ENCODE assay signal across 24 cellular contexts in genomic region chr19:24127601-24128000, GRCh38. TPM values are rescaled to one million over a fixed set of nuclear protein-coding genes. Genes with fewer than 3 reads are reported as not detected.
DNase-seq lines count a peak whose midpoint lies in the region; ATAC-seq, FAIRE-seq and TF ChIP-seq lines count a peak whose summit lies in the region.
"Had no signal": no experiment of that assay in that cellular context is flagged by ENCODE, and none has a peak within 500 bp of the region (broad histone marks: within the 10 kb centered on the region; RNA-seq: fewer than 3 reads in every experiment).

No MANE protein-coding gene starts in this region.

- H4K91ac ChIP-seq in H1 (replicated peaks; ENCODE audit: insufficient read length, low read length) = no peak overlapping the region

- WGBS in H1 (ENCODE audit: extremely low coverage in 1 of 2, insufficient coverage in 1 of 2, insufficient read length in 1 of 2, insufficient replicate concordance in 2 of 2, low coverage in 1 of 2, low lambda C conversion rate in 2 of 2, missing lambda C conversion rate in 1 of 2), 2 experiments = 96% methylated on average over 3 of the region's 3 CpGs; no CpG with 5 or more reads in 1 of the 2 experiments

- H3K4me3 ChIP-seq in BLaER1 (peak overlapping the region; percentile 47; the same call in 1 of the 2 replicates), HCT116 (replicated peaks in 1 of 2; ENCODE audit: low read depth in 1 of 2, low read length in 2 of 2) (no peak overlapping the region), H1 (ENCODE audit: extremely low read depth in 1 of 4, insufficient read depth in 2 of 4, low read depth in 3 of 4, low read length in 4 of 4) (peak overlapping the region in 1 of 4 experiments; percentile 24; a peak in 1 of 8 replicates), muscle layer of duodenum (ENCODE audit: low read depth in 1 of 2, low read length in 2 of 2) (peak overlapping the region; percentile 16 to 54)
- H3K4me3 ChIP-seq: PC-9, SK-N-MC had no signal

- H3K4ac ChIP-seq in H1 (replicated peaks; ENCODE audit: insufficient read length, low read depth, low read length) = no peak overlapping the region

- H2AK5ac ChIP-seq in H1 (ENCODE audit: low read depth, low read length) = no peak overlapping the region

- H3K14ac ChIP-seq in H1 (ENCODE audit: insufficient read length) = no peak overlapping the region

- intact Hi-C loops in HCT116 (cut with micrococcal nuclease) = no loop called here

- H3K36me3 ChIP-seq in BLaER1 = peaks cover 83% of the 10 kb centered on the region
- no peaks in the 10 kb centered on the region for H3K36me3 ChIP-seq in HCT116 (ENCODE audit: control insufficient read depth in 1 of 2, insufficient read depth in 2 of 2, low read length in 2 of 2)
- H3K36me3 ChIP-seq in H1 (ENCODE audit: control insufficient read depth in 2 of 4, insufficient read depth in 4 of 4, low read length in 3 of 4) = peaks cover 2 to 49% (median 26%) of the 10 kb centered on the region in 4 experiments; a peak in 6 of 8 replicates
- H3K36me3 ChIP-seq in muscle layer of duodenum (ENCODE audit: control insufficient read depth in 1 of 2, insufficient read depth in 2 of 2, low read length in 2 of 2) = peaks cover 11 to 44% of the 10 kb centered on the region in 2 donors

- TF ChIP-seq CTCF in HCT116 (IDR thresholded peaks at IDR 0.05 in 2 of 3, conservative IDR thresholded peaks at IDR 0.05 in 1 of 3; ENCODE audit: borderline replicate concordance in 1 of 3, insufficient read depth in 1 of 3, low read depth in 2 of 3, low read length in 2 of 3) (no peak), H1 (IDR thresholded peaks at IDR 0.05; ENCODE audit: control extremely low read depth in 1 of 3, insufficient read depth in 1 of 3, low read depth in 1 of 3, low read length in 3 of 3) (no peak)

- H2BK20ac ChIP-seq in H1 (ENCODE audit: low read length) = no peak overlapping the region

- no peaks in the 10 kb centered on the region for H3K9me2 ChIP-seq in HCT116 (ENCODE audit: insufficient read depth)

- H3K79me2 ChIP-seq in HCT116 (ENCODE audit: insufficient read depth, low read length) (no peaks in the 10 kb centered on the region), H1 (ENCODE audit: control insufficient read depth in 1 of 2, insufficient read depth in 2 of 2, low read length in 2 of 2) (no peaks in the 10 kb centered on the region)

- CTCF ChIA-PET in HCT116 (lab: Charles Lee) = no interaction called here
- CTCF ChIA-PET in H1 (lab: Charles Lee; ENCODE audit: partially characterized antibody) = no interaction called here

- H3K18ac ChIP-seq in H1 (ENCODE audit: extremely low read depth, low read length) = no peak overlapping the region

- H3K4me2 ChIP-seq in BLaER1 = no peak overlapping the region
- H3K4me2 ChIP-seq in HCT116 (ENCODE audit: low read length) = no peak overlapping the region
- H3K4me2 ChIP-seq in H1 (ENCODE audit: insufficient read depth in 1 of 2, low read depth in 2 of 2, low read length in 2 of 2) = no peak overlapping the region
- H3K4me2 ChIP-seq: PC-9 had no signal

- no TSS peak for BruUV-seq in HCT116 (replicated peaks; lab: Mats Ljungman, UMichigan)

- H3K9me3 ChIP-seq in BLaER1 = peaks cover 90% of the 10 kb centered on the region
- peaks cover 8 to 26% of the 10 kb centered on the region in 2 experiments for H3K9me3 ChIP-seq in HCT116 (ENCODE audit: control insufficient read depth in 1 of 2, insufficient read depth in 1 of 2, low read depth in 1 of 2, low read length in 2 of 2)
- peaks cover 47 to 59% of the 10 kb centered on the region in 2 experiments for H3K9me3 ChIP-seq in H1 (ENCODE audit: insufficient read depth in 2 of 2, low read depth in 1 of 2, low read length in 1 of 2)
- H3K9me3 ChIP-seq in muscle layer of duodenum (ENCODE audit: control insufficient read depth in 1 of 2, low read length in 2 of 2) = peaks cover 38 to 62% of the 10 kb centered on the region in 2 donors

- H3K23ac ChIP-seq in H1 (ENCODE audit: insufficient read length) = no peak overlapping the region

- TF ChIP-seq RAD21 in HCT116 (IDR thresholded peaks at IDR 0.05; ENCODE audit: low read depth) = no peak
- TF ChIP-seq RAD21 in H1 (IDR thresholded peaks at IDR 0.05 in 1 of 2, conservative IDR thresholded peaks at IDR 0.05 in 1 of 2; ENCODE audit: low read depth in 2 of 2, low read length in 2 of 2) = no peak

- no peak overlapping the region for H4K5ac ChIP-seq in H1 (ENCODE audit: insufficient read length, low read depth, low read length)

- ATAC-seq in HCT116 (no peak), HG03135 (IDR thresholded peaks at IDR 0.05; ENCODE audit: unreplicated experiment) (no peak)

- H4K20me1 ChIP-seq in BLaER1 (no peaks in the 10 kb centered on the region), HCT116 (ENCODE audit: insufficient read depth) (no peaks in the 10 kb centered on the region), H1 (replicated peaks in 1 of 2; ENCODE audit: control insufficient read depth in 1 of 2, insufficient read depth in 2 of 2, low read length in 2 of 2) (no peaks in the 10 kb centered on the region)

- H3K56ac ChIP-seq in H1 (replicated peaks; ENCODE audit: insufficient read length, low read depth, low read length) = no peak overlapping the region

- H2AFZ ChIP-seq in HCT116 (ENCODE audit: low read depth, low read length, poor library complexity, severe bottlenecking) (no peak overlapping the region), H1 (ENCODE audit: low read length) (no peak overlapping the region)
- H2AFZ ChIP-seq: PC-9 had no signal

- TF ChIP-seq EP300 in H1 (IDR thresholded peaks at IDR 0.05; ENCODE audit: borderline replicate concordance in 1 of 2, low read depth in 2 of 2, low read length in 2 of 2) = no peak

- no peak overlapping the region for H2BK5ac ChIP-seq in H1 (ENCODE audit: low read depth, low read length)

- H3K9ac ChIP-seq in BLaER1 (no peak overlapping the region), HCT116 (ENCODE audit: low read length) (no peak overlapping the region), H1 (replicated peaks in 1 of 4; ENCODE audit: extremely low read depth in 1 of 4, low read depth in 3 of 4, low read length in 3 of 4) (no peak overlapping the region)

- no peak overlapping the region for H2BK12ac ChIP-seq in H1 (ENCODE audit: low read depth, low read length)

- H3K27me3 ChIP-seq in BLaER1 (no peaks in the 10 kb centered on the region), HCT116 (ENCODE audit: insufficient read depth, low read length) (no peaks in the 10 kb centered on the region), H1 (replicated peaks in 1 of 4; ENCODE audit: control insufficient read depth in 3 of 4, extremely low read depth in 1 of 4, insufficient read depth in 3 of 4, low read length in 3 of 4) (no peaks in the 10 kb centered on the region), muscle layer of duodenum (ENCODE audit: low read depth, low read length) (no peaks in the 10 kb centered on the region)

- H3K27ac ChIP-seq in BLaER1 = no peak overlapping the region
- no peak overlapping the region for H3K27ac ChIP-seq in HCT116 (ENCODE audit: low read depth, low read length)
- no peak overlapping the region for H3K27ac ChIP-seq in H1 (ENCODE audit: low read depth, low read length)
- H3K27ac ChIP-seq in muscle layer of duodenum (ENCODE audit: low read length) = no peak overlapping the region
- H3K27ac ChIP-seq: PC-9, RWPE1, SK-N-MC had no signal

- DNase-seq in HCT116 (ENCODE audit: low read depth, low spot score) = no peak
- no peak for DNase-seq in H1 (ENCODE audit: low read depth in 1 of 2, low spot score in 2 of 2)
- no peak for DNase-seq in RPMI8226
- DNase-seq in activated effector memory CD4-positive, alpha-beta T cell treated with anti-CD3 and anti-CD28 coated beads, Interleukin-2, amount 50 U/mL, for 16 hours = no peak
- no peak for DNase-seq in SKM-1 treated with dmso at 0.1 percent for 144 hours (lab: John Stamatoyannopoulos, UW; ENCODE audit: unreplicated experiment)
- DNase-seq: Caco-2; CD4-positive, alpha-beta T cell; DMS153; GOT3; IMR-90; NCI-H1105; NCI-H146; NCI-H2029 treated with DMSO at 0.1 percent for 48 hours; NCI-H226; NCI-H510A treated with DMSO at 0.1 percent for 48 hours; NCI-H748 treated with DMSO at 0.1 percent for 48 hours; PC-9; SHP77 treated with DMSO at 0.1 percent for 48 hours had no signal

- H3K79me1 ChIP-seq in H1 (ENCODE audit: low read depth, low read length) = no peaks in the 10 kb centered on the region

- no peak overlapping the region for H2BK120ac ChIP-seq in H1 (replicated peaks; ENCODE audit: low read depth, low read length)

- RAD21 ChIA-PET in HCT116 (lab: Charles Lee; ENCODE audit: low non-redundant PET in 1 of 2, low total read pairs in 2 of 2, uncharacterized antibody in 2 of 2, unreplicated experiment in 2 of 2) = no interaction called here

- FAIRE-seq in H1 (lab: Jason Lieb, UNC) = no peak
- FAIRE-seq: GM18507 had no signal

- POLR2A ChIA-PET in HCT116 (lab: Charles Lee) = no interaction called here
- POLR2A ChIA-PET in H1 (lab: Charles Lee; ENCODE audit: partially characterized antibody) = no interaction called here

- no peak overlapping the region for H4K8ac ChIP-seq in H1 (ENCODE audit: extremely low read depth, insufficient read depth, low read length)

- TF ChIP-seq POLR2A in HCT116 (IDR thresholded peaks at IDR 0.05; ENCODE audit: borderline replicate concordance, extremely low read depth, insufficient read depth, insufficient read length) (no peak), H1 (IDR thresholded peaks at IDR 0.05; ENCODE audit: control extremely low read depth in 1 of 2, low read depth in 2 of 2, low read length in 2 of 2) (no peak)

- no peak overlapping the region for H2BK15ac ChIP-seq in H1 (ENCODE audit: low read length)

- H3K4me1 ChIP-seq in BLaER1 = no peaks in the 10 kb centered on the region
- H3K4me1 ChIP-seq in HCT116 (ENCODE audit: control insufficient read depth in 1 of 2, insufficient read depth in 2 of 2, low read length in 2 of 2) = no peaks in the 10 kb centered on the region
- H3K4me1 ChIP-seq in H1 (replicated peaks in 1 of 4; ENCODE audit: control insufficient read depth in 3 of 4, insufficient read depth in 4 of 4, low read length in 3 of 4) = no peaks in the 10 kb centered on the region
- H3K4me1 ChIP-seq in muscle layer of duodenum (ENCODE audit: control insufficient read depth in 1 of 2, insufficient read depth in 2 of 2, low read length in 2 of 2) = no peaks in the 10 kb centered on the region
- H3K4me1 ChIP-seq: Caco-2 had no signal

- H3K23me2 ChIP-seq in H1 (ENCODE audit: low read depth, low read length) = no peaks in the 10 kb centered on the region

TF ChIP-seq in HCT116, 20 proteins besides CTCF, POLR2A, EP300 and RAD21 (continues in another document):
- TF ChIP-seq JUND (IDR thresholded peaks at IDR 0.05) = no peak

RNA-seq across cellular contexts. Expression of gene ZNF254, which starts 40.6 kb away (rescaled TPM):
- total RNA-seq in HCT116 (2021; ENCODE audit: unreplicated experiment) = 2.5 TPM
- polyA plus RNA-seq in HCT116 (2012) = 0.37 and 0.49 TPM in 2 replicates
- total RNA-seq in H1 (2021; fragmentation: NEBNext Ultra II Directional; extraction: Animal tissue kit (Norgen Biotek cat#: 25700)) = 21.7 and 22.0 TPM in 2 replicates
- polyA plus RNA-seq in H1 (2011; rRNA removed) = 3.2 and 4.4 TPM in 2 replicates
- polyA plus RNA-seq in H1 (2011; cell fraction: cytosol; rRNA removed) = 6.4 TPM
- 8.2 TPM for polyA plus RNA-seq in H1 (2011; cell fraction: nucleus; rRNA removed)
- polyA plus RNA-seq in H1 (2012, experiment 1 of 2) = 6.6 to 11.9 TPM (median 7.6 TPM) in 4 replicates
- polyA plus RNA-seq in H1 (2012, experiment 2 of 2) = 1.9 TPM
- 23.4 TPM for polyA plus RNA-seq in H1 (2013, experiment 1 of 2)
- 20.1 TPM for polyA plus RNA-seq in H1 (2013, experiment 2 of 2)
- polyA minus RNA-seq in H1 (2011; rRNA and poly(A)+ RNA removed) = 21.2 and 23.1 TPM in 2 replicates
- polyA minus RNA-seq in H1 (2011; cell fraction: cytosol; rRNA and poly(A)+ RNA removed) = 20.6 TPM
- polyA minus RNA-seq in H1 (2011; cell fraction: nucleus; rRNA and poly(A)+ RNA removed) = 47.9 TPM

Comparison
In these comparisons a context has a peak if more than half of its experiments do, and no peak if none do; other contexts are left out.
1. H3K4me3 ChIP-seq: peak in BLaER1 (single experiment) and muscle layer of duodenum (2 of 2); none in HCT116 (0 of 2).